ENCODE assay signal across 14 cellular contexts in genomic region chr1:201942129-201942495, GRCh38. TPM values are rescaled to one million over a fixed set of nuclear protein-coding genes. Genes with fewer than 3 reads are reported as not detected.
DNase-seq lines count a peak whose midpoint lies in the region; ATAC-seq and TF ChIP-seq lines count a peak whose summit lies in the region.
"Had no signal": no experiment of that assay in that cellular context is flagged by ENCODE, and none has a peak within 500 bp of the region (broad histone marks: within the 10 kb centered on the region; RNA-seq: fewer than 3 reads in every experiment).

No MANE protein-coding gene starts in this region.

- TF ChIP-seq POLR2A in uterus (IDR thresholded peaks at IDR 0.05): no peak

- H3K9me3 ChIP-seq in left ventricle myocardium inferior (replicated peaks) (no peaks in the 10 kb centered on the region), parathyroid adenoma (ENCODE audit: control insufficient read depth, low read length) (no peaks in the 10 kb centered on the region), uterus (no peaks in the 10 kb centered on the region)

- H3K4me2 ChIP-seq in parathyroid adenoma (ENCODE audit: low read length): peak overlapping the region; percentile 68

- peaks cover 7% of the 10 kb centered on the region for H3K27me3 Mint-ChIP-seq in glutamatergic neuron (ENCODE audit: unreplicated experiment)
- H3K27me3 Mint-ChIP-seq in stimulated activated naive B cell treated with anti-CD40 and anti-IgM and Interleukin-4, amounts not matched to agents 10 μg/mL and 1 μg/mL and 100 μg/mL, for 72 hours: peaks cover 45 to 64% of the 10 kb centered on the region in 2 donors

- H3K4me1 ChIP-seq in left ventricle myocardium inferior (peaks cover 29% of the 10 kb centered on the region), parathyroid adenoma (peaks cover 9% of the 10 kb centered on the region), uterus (peaks cover 3% of the 10 kb centered on the region in 2 donors)

- H3K4me3 ChIP-seq in left ventricle myocardium inferior (peak overlapping the region; percentile 38), parathyroid adenoma (ENCODE audit: low read depth, low read length) (peak overlapping the region; percentile 2), uterus (peak overlapping the region; percentile 60 to 63)

- no peak for TF ChIP-seq CTCF in left ventricle myocardium inferior (IDR thresholded peaks at IDR 0.05; ENCODE audit: borderline replicate concordance)
- TF ChIP-seq CTCF in glutamatergic neuron (IDR thresholded peaks at IDR 0.05; ENCODE audit: partially characterized antibody, unreplicated experiment): no peak
- no peak for TF ChIP-seq CTCF in parathyroid adenoma (IDR thresholded peaks at IDR 0.05)
- TF ChIP-seq CTCF in uterus (IDR thresholded peaks at IDR 0.05): no peak

- POLR2A ChIA-PET in HEK293T (lab: Yijun Ruan, JAX): interaction anchor here (0.8 to 2.0 kb wide), 3 partner anchors 11 to 13 kb away, joined by 5 to 8 read pairs (median 5); partner anchors contain the start of gene TIMM17A

- H3K4me1 Mint-ChIP-seq in glutamatergic neuron (ENCODE audit: low read depth, unreplicated experiment): peaks cover 36% of the 10 kb centered on the region
- H3K4me1 Mint-ChIP-seq in stimulated activated naive B cell treated with anti-CD40 and anti-IgM and Interleukin-4, amounts not matched to agents 10 μg/mL and 1 μg/mL and 100 μg/mL, for 72 hours: peaks cover 12 to 18% of the 10 kb centered on the region in 2 donors

- peaks cover 11% of the 10 kb centered on the region for H3K27me3 ChIP-seq in left ventricle myocardium inferior (ENCODE audit: low read depth)
- H3K27me3 ChIP-seq in parathyroid adenoma (ENCODE audit: control insufficient read depth, insufficient read depth, low read length): no peaks in the 10 kb centered on the region
- no peaks in the 10 kb centered on the region for H3K27me3 ChIP-seq in uterus

- H3K9ac ChIP-seq in parathyroid adenoma: no peak overlapping the region

- no peaks in the 10 kb centered on the region for H3K79me2 ChIP-seq in parathyroid adenoma

- peak overlapping the region; percentile 90 for H2AFZ ChIP-seq in parathyroid adenoma

- peak overlapping the region; percentile 89 for H3K27ac Mint-ChIP-seq in glutamatergic neuron (ENCODE audit: unreplicated experiment)
- H3K27ac Mint-ChIP-seq in stimulated activated naive B cell treated with anti-CD40 and anti-IgM and Interleukin-4, amounts not matched to agents 10 μg/mL and 1 μg/mL and 100 μg/mL, for 72 hours: no peak overlapping the region
- H3K27ac Mint-ChIP-seq: activated naive CD8-positive, alpha-beta T cell treated with anti-CD3 and anti-CD28 coated beads for 36 hours; memory B cell had no signal

- H3K4me3 Mint-ChIP-seq in glutamatergic neuron (ENCODE audit: unreplicated experiment): peak overlapping the region; percentile 28
- H3K4me3 Mint-ChIP-seq in stimulated activated naive B cell treated with anti-CD40 and anti-IgM and Interleukin-4, amounts not matched to agents 10 μg/mL and 1 μg/mL and 100 μg/mL, for 72 hours: no peak overlapping the region
- H3K4me3 Mint-ChIP-seq: activated naive CD8-positive, alpha-beta T cell treated with anti-CD3 and anti-CD28 coated beads for 36 hours; memory B cell had no signal

- H3K36me3 Mint-ChIP-seq in glutamatergic neuron (ENCODE audit: unreplicated experiment): no peaks in the 10 kb centered on the region
- no peaks in the 10 kb centered on the region for H3K36me3 Mint-ChIP-seq in stimulated activated naive B cell treated with anti-CD40 and anti-IgM and Interleukin-4, amounts not matched to agents 10 μg/mL and 1 μg/mL and 100 μg/mL, for 72 hours
- H3K36me3 Mint-ChIP-seq: activated naive CD8-positive, alpha-beta T cell treated with anti-CD3 and anti-CD28 coated beads for 36 hours; memory B cell had no signal

- H3K36me3 ChIP-seq in left ventricle myocardium inferior: no peaks in the 10 kb centered on the region
- H3K36me3 ChIP-seq in parathyroid adenoma (ENCODE audit: control insufficient read depth, insufficient read depth, low read length): no peaks in the 10 kb centered on the region
- H3K36me3 ChIP-seq in uterus: no peaks in the 10 kb centered on the region

- H3K27ac ChIP-seq in left ventricle myocardium inferior (replicated peaks) (peak overlapping the region; percentile 69), parathyroid adenoma (peak overlapping the region; percentile 70), uterus (peak overlapping the region; percentile 94 to 98)

- intact Hi-C loops in left ventricle myocardium inferior (cut with micrococcal nuclease): no loop called here
- intact Hi-C loops in Right ventricle myocardium superior (cut with DNase I): no loop called here
- intact Hi-C loops in uterus (cut with DNase I; ENCODE audit: low total_unique reads): no loop called here

- DNase-seq in left ventricle myocardium inferior: no peak
- no peak for DNase-seq in Right ventricle myocardium superior
- DNase-seq in glutamatergic neuron: no peak
- no peak for DNase-seq in uterus
- no peak for DNase-seq in stimulated activated naive B cell treated with anti-CD40 and anti-IgM and Interleukin-4, amounts not matched to agents 10 μg/mL and 1 μg/mL and 100 μg/mL, for 72 hours
- no peak for DNase-seq in activated naive CD4-positive, alpha-beta T cell treated with anti-CD3 and anti-CD28 coated beads, Interleukin-2, amount 50 U/mL, for 16 hours
- no peak for DNase-seq in HEK293T (ENCODE audit: extremely low spot score)
- DNase-seq: activated naive CD8-positive, alpha-beta T cell treated with anti-CD3 and anti-CD28 coated beads for 36 hours; KG1; NCI-H1436 treated with DMSO at 0.1 percent for 48 hours; NCI-H446 had no signal

- no peak for ATAC-seq in Right ventricle myocardium superior (ENCODE audit: poor library complexity)
- ATAC-seq in stimulated activated naive B cell treated with anti-CD40 and anti-IgM and Interleukin-4, amounts not matched to agents 10 μg/mL and 1 μg/mL and 100 μg/mL, for 72 hours (replicated peaks): no peak

- CTCF ChIA-PET in HEK293T (lab: Yijun Ruan, JAX): interaction anchor here (1.5 kb wide), 1 partner anchor 46 kb away, joined by 6 read pairs; no protein-coding TSS in a partner anchor

- peaks cover 4% of the 10 kb centered on the region for H3K9me3 Mint-ChIP-seq in glutamatergic neuron (ENCODE audit: unreplicated experiment)
- no peaks in the 10 kb centered on the region for H3K9me3 Mint-ChIP-seq in stimulated activated naive B cell treated with anti-CD40 and anti-IgM and Interleukin-4, amounts not matched to agents 10 μg/mL and 1 μg/mL and 100 μg/mL, for 72 hours
- H3K9me3 Mint-ChIP-seq: activated naive CD8-positive, alpha-beta T cell treated with anti-CD3 and anti-CD28 coated beads for 36 hours; memory B cell had no signal

TF ChIP-seq in HEK293T, 16 proteins besides CTCF, POLR2A, EP300 and RAD21:
- TF ChIP-seq SUZ12 (IDR thresholded peaks at IDR 0.05) (no peak), L3MBTL2 (conservative IDR thresholded peaks at IDR 0.05) (no peak), SP1 (IDR thresholded peaks at IDR 0.05) (no peak), FOXK2 (IDR thresholded peaks at IDR 0.05) (no peak), FOXA1 (IDR thresholded peaks at IDR 0.05) (no peak), LEF1 (IDR thresholded peaks at IDR 0.05; ENCODE audit: borderline replicate concordance) (no peak), CTBP1 (IDR thresholded peaks at IDR 0.05; ENCODE audit: borderline replicate concordance) (no peak), FOXM1 (IDR thresholded peaks at IDR 0.05; ENCODE audit: borderline replicate concordance) (no peak), TARDBP (IDR thresholded peaks at IDR 0.05) (no peak), NFRKB (IDR thresholded peaks at IDR 0.05) (no peak), PKNOX1 (IDR thresholded peaks at IDR 0.05) (no peak)

RNA-seq across cellular contexts. Expression of gene LMOD1, which starts 4.2 kb away (rescaled TPM):
- total RNA-seq in left ventricle myocardium inferior (9.2 TPM), Right ventricle myocardium superior (9.6 TPM), glutamatergic neuron (ENCODE audit: unreplicated experiment) (0.20 TPM), uterus (100 to 1,000 TPM in 3 of 4 donors, 10 to 100 TPM in 1; 38.9 to 377 (median 147) TPM)
- total RNA-seq: activated naive CD8-positive, alpha-beta T cell treated with anti-CD3 and anti-CD28 coated beads for 36 hours; OCI-LY7 had no signal

RNA-seq across cellular contexts. Expression of gene TIMM17A, which starts 13.2 kb away (rescaled TPM):
- total RNA-seq in left ventricle myocardium inferior (87.5 TPM), Right ventricle myocardium superior (76.5 TPM), glutamatergic neuron (ENCODE audit: unreplicated experiment) (69.8 TPM), uterus (10 to 100 TPM; 18.7 to 34.9 (median 29.7) TPM)

RNA-seq across cellular contexts. Expression of gene RNPEP, which starts 40.3 kb away (rescaled TPM):
- total RNA-seq in left ventricle myocardium inferior (16.6 TPM), Right ventricle myocardium superior (15.4 TPM), glutamatergic neuron (ENCODE audit: unreplicated experiment) (42.4 TPM), uterus (10 to 100 TPM; 17.9 to 64.8 (median 41.7) TPM)

RNA-seq across cellular contexts. Expression of gene SHISA4, which starts 53.4 kb away (rescaled TPM):
- total RNA-seq in left ventricle myocardium inferior (191 TPM), Right ventricle myocardium superior (162 TPM), glutamatergic neuron (ENCODE audit: unreplicated experiment) (2.9 TPM), uterus (10 to 100 TPM in 2 of 4 donors, 1 to 10 TPM in 2; 2.1 to 52.8 (median 12.0) TPM)
- total RNA-seq: activated naive CD8-positive, alpha-beta T cell treated with anti-CD3 and anti-CD28 coated beads for 36 hours; OCI-LY7 had no signal

Comparison
In these comparisons a context has a peak if more than half of its experiments do, and no peak if none do; other contexts are left out.
1. H3K4me3 ChIP-seq: peak in every context shown above with its lines; median percentile 62 in uterus; 38 in left ventricle myocardium inferior; 2 in parathyroid adenoma.